Comparison of ENCODE assay signal across 20 cellular contexts in genomic region chr7:90919766-90920165, GRCh38.
DNase-seq lines count a peak whose midpoint lies in the region; FAIRE-seq lines count a peak whose summit lies in the region.
"Had no signal": no experiment of that assay in that cellular context is flagged by ENCODE, and none has a peak within 500 bp of the region (broad histone marks: within the 10 kb centered on the region; RNA-seq: fewer than 3 reads in every experiment).

No MANE protein-coding gene starts in this region.

- DNase-seq in G401 (ENCODE audit: low spot score): peak; percentile 88
- peak; percentile 21 for DNase-seq in NCI-H69 (lab: John Stamatoyannopoulos, UW)
- peak; percentile 84 for DNase-seq in cerebellar cortex (ENCODE audit: low spot score)
- no peak for DNase-seq in urothelium cell line (ENCODE audit: low spot score)
- DNase-seq in pons (ENCODE audit: low spot score): no peak
- no peak for DNase-seq in HUDEP-2 (lab: John Stamatoyannopoulos, UW; ENCODE audit: unreplicated experiment in 76 of 76)
- no peak for DNase-seq in activated naive CD4-positive, alpha-beta T cell treated with anti-CD3 and anti-CD28 coated beads, Interleukin-2, amount 10 ng/mL, durations not matched to agents 7 days and 5 days
- DNase-seq: AML-193; Caco-2; CD4-positive, alpha-beta T cell; GDM1; GOT3; H7; HFFc6 had no signal

- H3K36me3 Mint-ChIP-seq in activated naive CD4-positive, alpha-beta T cell treated with anti-CD3 and anti-CD28 coated beads, Interleukin-2, amount 10 ng/mL, durations not matched to agents 7 days and 5 days: no peaks in the 10 kb centered on the region

- CTCF ChIA-PET in activated naive CD4-positive, alpha-beta T cell treated with anti-CD3 and anti-CD28 coated beads, Interleukin-2, amount 10 ng/mL, durations not matched to agents 7 days and 5 days (lab: Charles Lee): no interaction called here

- H3K4me3 Mint-ChIP-seq in activated naive CD4-positive, alpha-beta T cell treated with anti-CD3 and anti-CD28 coated beads, Interleukin-2, amount 10 ng/mL, durations not matched to agents 7 days and 5 days: no peak overlapping the region
- H3K4me3 Mint-ChIP-seq: CD4-positive, alpha-beta T cell; HFFc6 had no signal

- no peaks in the 10 kb centered on the region for H3K4me1 Mint-ChIP-seq in activated naive CD4-positive, alpha-beta T cell treated with anti-CD3 and anti-CD28 coated beads, Interleukin-2, amount 10 ng/mL, durations not matched to agents 7 days and 5 days

- H3K9me3 Mint-ChIP-seq in activated naive CD4-positive, alpha-beta T cell treated with anti-CD3 and anti-CD28 coated beads, Interleukin-2, amount 10 ng/mL, durations not matched to agents 7 days and 5 days: no peaks in the 10 kb centered on the region
- H3K9me3 Mint-ChIP-seq: CD4-positive, alpha-beta T cell; HFFc6 had no signal

- H3K27me3 Mint-ChIP-seq in activated naive CD4-positive, alpha-beta T cell treated with anti-CD3 and anti-CD28 coated beads, Interleukin-2, amount 10 ng/mL, durations not matched to agents 7 days and 5 days: no peaks in the 10 kb centered on the region
- H3K27me3 Mint-ChIP-seq: CD4-positive, alpha-beta T cell had no signal

- in situ Hi-C loops in G401 (cut with HindIII; ENCODE audit: low sequenced_read_pairs): no loop called here

- H3K27ac Mint-ChIP-seq in activated naive CD4-positive, alpha-beta T cell treated with anti-CD3 and anti-CD28 coated beads, Interleukin-2, amount 10 ng/mL, durations not matched to agents 7 days and 5 days: no peak overlapping the region
- H3K27ac Mint-ChIP-seq: CD4-positive, alpha-beta T cell; HFFc6 had no signal

- peak; percentile 84 for FAIRE-seq in urothelium cell line (lab: Jason Lieb, UNC)
- FAIRE-seq: A549, D721Med, GM12892, GM18507, HepG2, HTR-8/SVneo had no signal

Comparison
In these comparisons a context has a peak if more than half of its experiments do, and no peak if none do; other contexts are left out.
1. DNase-seq: peak in G401 (single experiment), NCI-H69 (single experiment) and cerebellar cortex (single experiment); none in urothelium cell line (single experiment), pons (single experiment), HUDEP-2 (0 of 76) and activated naive CD4-positive, alpha-beta T cell treated with anti-CD3 and anti-CD28 coated beads, Interleukin-2, amount 10 ng/mL, durations not matched to agents 7 days and 5 days (single experiment).